ENCODE assay signal across 1 cellular context in the genomic region with DNA sequence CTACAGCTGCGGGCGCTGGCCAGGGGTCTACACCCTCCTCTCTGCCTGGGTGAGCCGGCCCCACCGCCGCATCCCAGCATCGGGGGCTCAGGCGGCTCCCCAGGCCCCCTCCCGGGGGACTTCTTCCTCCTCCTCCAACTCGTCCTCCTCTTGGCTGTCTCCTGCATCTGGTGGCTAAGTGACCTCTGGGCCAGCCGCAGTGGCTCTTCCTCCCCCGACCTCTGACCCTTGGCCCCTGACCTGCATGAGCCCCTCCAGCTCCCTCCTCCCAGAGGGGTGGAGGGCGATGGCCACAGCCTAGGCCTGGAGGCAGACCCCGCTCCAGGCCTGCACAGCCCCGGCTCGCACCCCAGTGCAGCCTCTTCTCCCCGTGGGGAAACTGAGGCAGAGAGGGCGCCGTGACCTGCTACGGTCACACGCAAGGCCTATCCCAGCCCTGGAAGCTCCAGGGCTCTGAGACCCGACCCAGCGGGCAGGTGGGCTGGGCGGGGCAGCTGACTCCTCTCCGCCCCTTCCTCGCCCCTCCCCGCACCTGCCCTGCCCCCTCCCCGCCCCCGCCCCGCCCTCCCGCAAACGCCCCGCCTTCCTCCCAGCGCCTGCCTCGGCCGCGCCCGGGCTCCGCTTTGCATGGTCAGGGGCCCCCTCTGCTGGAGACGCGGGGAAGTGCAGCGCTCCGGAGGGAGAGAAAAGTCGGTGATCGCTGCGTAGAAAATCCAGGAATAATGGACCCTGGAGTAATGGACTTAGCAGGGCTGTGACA.
A peak's percentile ranks its signal among the peaks of the same experiment; 100 is the strongest.
TF ChIP-seq lines count a peak whose summit lies in the region.
"Not testable (repeated sequence)": the region's sequence is repeated elsewhere in the genome, so short reads cannot be mapped to it uniquely, and the experiment has no call there.

No MANE protein-coding gene starts in this region.

TF ChIP-seq in K562, 482 proteins besides CTCF, POLR2A, EP300 and RAD21:
- not testable (repeated sequence) for TF ChIP-seq NR2C2 (CRISPR knock-in tag; IDR thresholded peaks at IDR 0.05)
- TF ChIP-seq NR2C2 (tag; IDR thresholded peaks at IDR 0.05) = 0 out of 2 replicates have a peak, but pooled peaks have one; percentile 13
